In genomic region chr14:105490318-105490571, GRCh38 we compare ENCODE assay signal across 8 cellular contexts. TPM values are rescaled to one million over a fixed set of nuclear protein-coding genes. Genes with fewer than 3 reads are reported as not detected.
DNase-seq lines count a peak whose midpoint lies in the region; FAIRE-seq and TF ChIP-seq lines count a peak whose summit lies in the region.

No MANE protein-coding gene starts in this region.

- no peak for TF ChIP-seq POLR2A in endothelial cell of umbilical vein (IDR thresholded peaks at IDR 0.05; ENCODE audit: low read depth, low read length)

- peaks cover 20% of the 10 kb centered on the region for H3K79me2 ChIP-seq in Loucy (ENCODE audit: insufficient read depth, low read length)
- peaks cover 3% of the 10 kb centered on the region for H3K79me2 ChIP-seq in endothelial cell of umbilical vein (ENCODE audit: control insufficient read depth, insufficient read depth, low read length)
- H3K79me2 ChIP-seq in osteoblast (ENCODE audit: insufficient read depth, low read length), result no peaks in the 10 kb centered on the region

- H3K4me3 Mint-ChIP-seq in activated naive CD4-positive, alpha-beta T cell treated with anti-CD3 and anti-CD28 coated beads for 36 hours, result peak overlapping the region; percentile 74

- no peak for FAIRE-seq in endothelial cell of umbilical vein (lab: Jason Lieb, UNC)

- TF ChIP-seq CTCF in Loucy (conservative IDR thresholded peaks at IDR 0.05; ENCODE audit: low read length), result no peak
- no peak for TF ChIP-seq CTCF in endothelial cell of umbilical vein (IDR thresholded peaks at IDR 0.05; ENCODE audit: extremely low read depth in 1 of 2, insufficient read depth in 1 of 2, low read depth in 1 of 2, low read length in 2 of 2)
- TF ChIP-seq CTCF in osteoblast (IDR thresholded peaks at IDR 0.05; ENCODE audit: extremely low read depth, low read depth, low read length), result no peak

- H3K27me3 ChIP-seq in Loucy (ENCODE audit: insufficient read depth, low read length, poor library complexity, severe bottlenecking), result no peaks in the 10 kb centered on the region
- H3K27me3 ChIP-seq in endothelial cell of umbilical vein (ENCODE audit: control insufficient read depth in 2 of 2, insufficient read depth in 2 of 2, low read length in 2 of 2), result peaks cover 0 to 12% of the 10 kb centered on the region in 2 experiments
- H3K27me3 ChIP-seq in osteoblast (ENCODE audit: insufficient read depth, low read length), result peaks cover 22% of the 10 kb centered on the region

- dilution Hi-C loops in endothelial cell of umbilical vein (cut with MboI; ENCODE audit: extremely low pct_ligation_motif_present, low sequenced_read_pairs), result no loop called here

- peak overlapping the region; percentile 89 for H3K4me2 ChIP-seq in Loucy (ENCODE audit: low read depth, low read length, poor library complexity, severe bottlenecking)
- H3K4me2 ChIP-seq in endothelial cell of umbilical vein (ENCODE audit: insufficient read depth, low read length), result peak overlapping the region; percentile 75
- H3K4me2 ChIP-seq in osteoblast (ENCODE audit: insufficient read depth, low read length), result peak overlapping the region; percentile 88

- no peak overlapping the region for H3K27ac Mint-ChIP-seq in activated naive CD4-positive, alpha-beta T cell treated with anti-CD3 and anti-CD28 coated beads for 36 hours

- intact Hi-C loops in activated naive CD4-positive, alpha-beta T cell treated with anti-CD3 and anti-CD28 coated beads for 36 hours (cut with micrococcal nuclease), result loop anchor here (1.0 to 10.0 kb wide), 10 partner anchors 9 to 505 kb away; partner anchors contain the start of genes CLBA1, GPR132 and NUDT14
- intact Hi-C loops in endothelial cell of umbilical vein (cut with micrococcal nuclease), result loop anchor here (1.0 to 5.0 kb wide), 9 partner anchors 16 to 813 kb away; partner anchors contain the start of genes BRF1, CRIP2 and TEX22

- peaks cover 34% of the 10 kb centered on the region for H3K4me1 Mint-ChIP-seq in activated naive CD4-positive, alpha-beta T cell treated with anti-CD3 and anti-CD28 coated beads for 36 hours (ENCODE audit: low read depth)

- H3K9me2 ChIP-seq in Loucy (replicated peaks; ENCODE audit: low read depth, low read length), result no peaks in the 10 kb centered on the region

- H3K4me1 ChIP-seq in Loucy (ENCODE audit: insufficient read depth, low read length, poor library complexity, severe bottlenecking), result peaks cover 22% of the 10 kb centered on the region
- peaks cover 2% of the 10 kb centered on the region for H3K4me1 ChIP-seq in endothelial cell of umbilical vein (ENCODE audit: control insufficient read depth, extremely low read depth, insufficient read depth, low read length)
- peaks cover 3% of the 10 kb centered on the region for H3K4me1 ChIP-seq in osteoblast (ENCODE audit: insufficient read depth, low read length)

- no peaks in the 10 kb centered on the region for H3K36me3 ChIP-seq in Loucy (ENCODE audit: insufficient read depth, low read length)
- H3K36me3 ChIP-seq in endothelial cell of umbilical vein (ENCODE audit: control insufficient read depth in 2 of 2, extremely low read depth in 1 of 2, insufficient read depth in 2 of 2, low read length in 2 of 2), result no peaks in the 10 kb centered on the region
- H3K36me3 ChIP-seq in osteoblast (ENCODE audit: insufficient read depth, low read length), result no peaks in the 10 kb centered on the region

- H2AFZ ChIP-seq in Loucy (ENCODE audit: low read length) (peak overlapping the region; percentile 91), endothelial cell of umbilical vein (ENCODE audit: low read depth, low read length) (peak overlapping the region; percentile 84), osteoblast (ENCODE audit: low read length) (peak overlapping the region; percentile 54)

- H3K9me3 Mint-ChIP-seq in activated naive CD4-positive, alpha-beta T cell treated with anti-CD3 and anti-CD28 coated beads for 36 hours, result no peaks in the 10 kb centered on the region

- peak overlapping the region; percentile 84 for H3K4me3 ChIP-seq in Loucy (ENCODE audit: low read length, poor library complexity, severe bottlenecking)
- peak overlapping the region; percentile 46 to 67 (median 51) for H3K4me3 ChIP-seq in endothelial cell of umbilical vein (replicated peaks in 1 of 3; ENCODE audit: insufficient read depth in 1 of 3, low read depth in 1 of 3, low read length in 3 of 3)
- peak overlapping the region; percentile 73 for H3K4me3 ChIP-seq in osteoblast (ENCODE audit: insufficient read depth, low read length)

- CTCF ChIA-PET in activated naive CD4-positive, alpha-beta T cell treated with anti-CD3 and anti-CD28 coated beads for 36 hours (lab: Charles Lee), result interaction anchor here (0.7 to 2.8 kb wide), 17 partner anchors 9 to 139 kb away, joined by 3 to 44 read pairs (median 5); no protein-coding TSS in a partner anchor
- CTCF ChIA-PET in endothelial cell of umbilical vein (lab: Charles Lee), result interaction anchor here (0.6 to 5.1 kb wide), 29 partner anchors 9 to 400 kb away, joined by 3 to 239 read pairs (median 6); partner anchors contain the start of genes BRF1, BTBD6, NUDT14 and PACS2

- H3K9me3 ChIP-seq in Loucy (ENCODE audit: insufficient read depth, low read depth, low read length) (no peaks in the 10 kb centered on the region), endothelial cell of umbilical vein (replicated peaks; ENCODE audit: control insufficient read depth, insufficient read depth, low read length) (no peaks in the 10 kb centered on the region), osteoblast (ENCODE audit: low read depth, low read length) (no peaks in the 10 kb centered on the region)

- H3K27me3 Mint-ChIP-seq in activated naive CD4-positive, alpha-beta T cell treated with anti-CD3 and anti-CD28 coated beads for 36 hours (ENCODE audit: low read depth), result no peaks in the 10 kb centered on the region

- DNase-seq in activated naive CD4-positive, alpha-beta T cell treated with anti-CD3 and anti-CD28 coated beads for 36 hours, result no peak
- DNase-seq in activated naive CD4-positive, alpha-beta T cell (lab: John Stamatoyannopoulos, UW), result no peak
- DNase-seq in endothelial cell of umbilical vein (ENCODE audit: low read depth, low spot score) (no peak), osteoblast (ENCODE audit: insufficient read length, low spot score, missing footprints) (no peak), mesenteric fat pad (ENCODE audit: low spot score) (no peak), NCI-H1436 treated with DMSO at 0.1 percent for 48 hours (lab: John Stamatoyannopoulos, UW) (no peak)
- DNase-seq in stimulated activated CD4-positive, alpha-beta T cell treated with anti-CD3 and anti-CD28 coated beads, Interleukin-1b, Interleukin-23, amount 100 ng/mL, for 48 hours, result no peak

- H4K20me1 ChIP-seq in Loucy (ENCODE audit: insufficient read depth, low read length, poor library complexity, severe bottlenecking), result peaks cover 16% of the 10 kb centered on the region
- H4K20me1 ChIP-seq in endothelial cell of umbilical vein (replicated peaks; ENCODE audit: control insufficient read depth, extremely low read depth, insufficient read depth, low read length), result no peaks in the 10 kb centered on the region
- H4K20me1 ChIP-seq in osteoblast (ENCODE audit: insufficient read depth, low read length), result peaks cover 2% of the 10 kb centered on the region

- no TSS peak for BruUV-seq in endothelial cell of umbilical vein (replicated peaks; lab: Mats Ljungman, UMichigan)

- H3K27ac ChIP-seq in endothelial cell of umbilical vein (ENCODE audit: insufficient read depth, low read depth, low read length), result peak overlapping the region; percentile 82
- peak overlapping the region; percentile 65 for H3K27ac ChIP-seq in osteoblast (ENCODE audit: low read depth, low read length)

- peaks cover 4% of the 10 kb centered on the region for H3K36me3 Mint-ChIP-seq in activated naive CD4-positive, alpha-beta T cell treated with anti-CD3 and anti-CD28 coated beads for 36 hours (ENCODE audit: low read depth)

- H3K9ac ChIP-seq in Loucy (ENCODE audit: low read depth, low read length, poor library complexity, severe bottlenecking) (peak overlapping the region; percentile 84), endothelial cell of umbilical vein (replicated peaks; ENCODE audit: extremely low read depth, insufficient read depth, low read length) (peak overlapping the region; percentile 84)

- no peaks in the 10 kb centered on the region for H3K9me1 ChIP-seq in endothelial cell of umbilical vein (replicated peaks; ENCODE audit: control insufficient read depth, extremely low read depth, insufficient read depth, low read length)

- POLR2A ChIA-PET in endothelial cell of umbilical vein (lab: Charles Lee), result interaction anchor here (0.7 to 1.4 kb wide), 4 partner anchors 10 to 119 kb away, joined by 3 to 9 read pairs (median 4); no protein-coding TSS in a partner anchor

- no peaks in the 10 kb centered on the region for H3F3A ChIP-seq in Loucy (ENCODE audit: low read depth)

RNA-seq across cellular contexts. Expression of gene TEDC1, which starts 0.8 kb away (rescaled TPM):
- 10 to 100 TPM; 27.8 to 28.6 TPM for total RNA-seq in activated naive CD4-positive, alpha-beta T cell treated with anti-CD3 and anti-CD28 coated beads for 36 hours
- total RNA-seq in endothelial cell of umbilical vein (25.3 and 29.9 TPM in 2 replicates), osteoblast (3.2 and 5.1 TPM in 2 replicates), mesenteric fat pad (22.7 TPM)
- polyA plus RNA-seq in endothelial cell of umbilical vein, result 16.5 and 16.8 TPM in 2 replicates
- 10.1 and 15.0 TPM in 2 replicates for polyA plus RNA-seq in endothelial cell of umbilical vein (2011; cell fraction: cytosol; rRNA removed)
- 16.3 and 20.8 TPM in 2 replicates for polyA plus RNA-seq in endothelial cell of umbilical vein (2011; cell fraction: nucleus; rRNA removed)
- 6.7 and 9.0 TPM in 2 replicates for polyA plus RNA-seq in endothelial cell of umbilical vein (2012)
- polyA minus RNA-seq in endothelial cell of umbilical vein, result 3.8 and 6.5 TPM in 2 replicates
- polyA minus RNA-seq in endothelial cell of umbilical vein (2011; cell fraction: cytosol; rRNA and poly(A)+ RNA removed), result 26.7 TPM
- polyA minus RNA-seq in endothelial cell of umbilical vein (2011; cell fraction: nucleus; rRNA and poly(A)+ RNA removed), result 6.3 and 10.4 TPM in 2 replicates

RNA-seq across cellular contexts. Expression of gene CRIP1, which starts 3.6 kb away (rescaled TPM):
- 10 to 100 TPM; 67.3 to 77.1 TPM for total RNA-seq in activated naive CD4-positive, alpha-beta T cell treated with anti-CD3 and anti-CD28 coated beads for 36 hours
- 4.8 and 8.1 TPM in 2 replicates for total RNA-seq in endothelial cell of umbilical vein
- polyA plus RNA-seq in endothelial cell of umbilical vein, result 3.0 and 3.1 TPM in 2 replicates
- polyA plus RNA-seq in endothelial cell of umbilical vein (2011; cell fraction: cytosol; rRNA removed), result 2.9 and 3.9 TPM in 2 replicates
- 3.3 and 3.7 TPM in 2 replicates for polyA plus RNA-seq in endothelial cell of umbilical vein (2011; cell fraction: nucleus; rRNA removed)
- polyA plus RNA-seq in endothelial cell of umbilical vein (2012), result 2.8 and 4.2 TPM in 2 replicates
- 0.91 TPM in 1 of 2 replicates, not detected in the other for polyA minus RNA-seq in endothelial cell of umbilical vein
- 143 TPM for polyA minus RNA-seq in endothelial cell of umbilical vein (2011; cell fraction: cytosol; rRNA and poly(A)+ RNA removed)
- 3.5 and 5.3 TPM in 2 replicates for polyA minus RNA-seq in endothelial cell of umbilical vein (2011; cell fraction: nucleus; rRNA and poly(A)+ RNA removed)
- 5.0 and 8.7 TPM in 2 replicates for total RNA-seq in osteoblast
- total RNA-seq in mesenteric fat pad, result 64.8 TPM

RNA-seq across cellular contexts. Expression of gene CRIP2, which starts 15.6 kb away (rescaled TPM):
- total RNA-seq in activated naive CD4-positive, alpha-beta T cell treated with anti-CD3 and anti-CD28 coated beads for 36 hours, result not detected
- total RNA-seq in endothelial cell of umbilical vein, result 322 and 361 TPM in 2 replicates
- polyA plus RNA-seq in endothelial cell of umbilical vein, result 954 and 1,384 TPM in 2 replicates
- polyA plus RNA-seq in endothelial cell of umbilical vein (2011; cell fraction: cytosol; rRNA removed), result 542 and 715 TPM in 2 replicates
- 348 and 443 TPM in 2 replicates for polyA plus RNA-seq in endothelial cell of umbilical vein (2011; cell fraction: nucleus; rRNA removed)
- polyA plus RNA-seq in endothelial cell of umbilical vein (2012), result 232 and 368 TPM in 2 replicates
- 127 and 173 TPM in 2 replicates for polyA minus RNA-seq in endothelial cell of umbilical vein
- polyA minus RNA-seq in endothelial cell of umbilical vein (2011; cell fraction: cytosol; rRNA and poly(A)+ RNA removed), result 41.4 TPM
- 40.5 and 94.7 TPM in 2 replicates for polyA minus RNA-seq in endothelial cell of umbilical vein (2011; cell fraction: nucleus; rRNA and poly(A)+ RNA removed)
- total RNA-seq in osteoblast, result 31.5 and 43.8 TPM in 2 replicates
- total RNA-seq in mesenteric fat pad, result 82.8 TPM

RNA-seq across cellular contexts. Expression of gene TMEM121, which starts 36.1 kb away (rescaled TPM):
- total RNA-seq in activated naive CD4-positive, alpha-beta T cell treated with anti-CD3 and anti-CD28 coated beads for 36 hours, result 1 to 10 TPM; 6.5 to 9.3 TPM
- total RNA-seq in endothelial cell of umbilical vein (4.8 and 5.3 TPM in 2 replicates), osteoblast (1.8 and 2.7 TPM in 2 replicates), mesenteric fat pad (2.1 TPM)
- 7.7 and 13.1 TPM in 2 replicates for polyA plus RNA-seq in endothelial cell of umbilical vein
- polyA plus RNA-seq in endothelial cell of umbilical vein (2011; cell fraction: cytosol; rRNA removed), result 1.8 and 4.0 TPM in 2 replicates
- 1.8 and 2.2 TPM in 2 replicates for polyA plus RNA-seq in endothelial cell of umbilical vein (2011; cell fraction: nucleus; rRNA removed)
- polyA plus RNA-seq in endothelial cell of umbilical vein (2012), result 1.5 and 3.9 TPM in 2 replicates
- polyA minus RNA-seq in endothelial cell of umbilical vein, result 2.0 and 3.7 TPM in 2 replicates
- 2.4 TPM for polyA minus RNA-seq in endothelial cell of umbilical vein (2011; cell fraction: cytosol; rRNA and poly(A)+ RNA removed)
- polyA minus RNA-seq in endothelial cell of umbilical vein (2011; cell fraction: nucleus; rRNA and poly(A)+ RNA removed), result 0.38 and 2.1 TPM in 2 replicates

Comparison
In these comparisons a context has a peak if more than half of its experiments do, and no peak if none do; other contexts are left out.
1. RNA of gene CRIP2, which starts 15.6 kb away (total RNA-seq): 322 to 361 TPM in endothelial cell of umbilical vein, 82.8 TPM in mesenteric fat pad (single experiment) and 31.5 to 43.8 TPM in osteoblast; not detected in activated naive CD4-positive, alpha-beta T cell treated with anti-CD3 and anti-CD28 coated beads for 36 hours; every median in the first group is over 10 times any median in the second.
2. Peak in every context shown above with its lines, with median percentiles within 50 percentile points of each other: H2AFZ ChIP-seq, H3K4me2 ChIP-seq and H3K4me3 ChIP-seq.